Comparison of ENCODE assay signal across 10 cellular contexts in the genomic region with DNA sequence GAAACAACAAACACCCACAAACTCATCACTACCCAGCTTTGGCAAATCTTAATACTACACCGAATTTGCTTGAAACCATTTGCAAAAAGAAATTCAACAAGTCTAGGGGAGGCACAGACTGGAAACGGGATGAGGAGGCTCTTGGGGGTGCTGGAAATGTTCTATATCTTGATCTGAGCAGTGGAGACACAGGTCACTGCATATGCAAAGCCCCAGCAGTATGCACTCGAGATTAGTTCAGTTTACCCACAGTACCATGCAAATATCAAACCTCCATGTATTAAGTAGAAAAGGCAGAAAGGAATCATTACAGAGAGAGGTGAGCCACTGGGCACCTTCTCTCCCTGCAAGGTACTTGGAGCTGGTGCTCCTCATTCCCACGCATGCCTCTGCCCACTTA.
DNase-seq lines count a peak whose midpoint lies in the region; ATAC-seq and TF ChIP-seq lines count a peak whose summit lies in the region.
"Had no signal": no experiment of that assay in that cellular context is flagged by ENCODE, and none has a peak within 500 bp of the region (broad histone marks: within the 10 kb centered on the region; RNA-seq: fewer than 3 reads in every experiment).

No MANE protein-coding gene starts in this region.

- H3K4me1 ChIP-seq in CD8-positive, alpha-beta T cell (ENCODE audit: insufficient read depth, low read length) = peaks cover 72% of the 10 kb centered on the region
- H3K4me1 ChIP-seq in gastroesophageal sphincter = peaks cover 0 to 22% (median 0%) of the 10 kb centered on the region in 3 donors

- peak overlapping the region; percentile 56 for H3K4me3 Mint-ChIP-seq in CD8-positive, alpha-beta T cell
- H3K4me3 Mint-ChIP-seq in activated naive CD8-positive, alpha-beta T cell treated with anti-CD3 and anti-CD28 coated beads for 36 hours = peak overlapping the region; percentile 27
- H3K4me3 Mint-ChIP-seq in naive B cell = peak overlapping the region; percentile 5 to 77 (median 70)
- H3K4me3 Mint-ChIP-seq in HFFc6 = no peak overlapping the region

- H3K36me3 ChIP-seq in CD8-positive, alpha-beta T cell (ENCODE audit: insufficient read depth, low read length) = no peaks in the 10 kb centered on the region
- H3K36me3 ChIP-seq in gastroesophageal sphincter = no peaks in the 10 kb centered on the region
- H3K36me3 ChIP-seq: MG63, vagina had no signal

- peak overlapping the region; percentile 12 for H3K27ac ChIP-seq in CD8-positive, alpha-beta T cell (ENCODE audit: low read depth, low read length)
- H3K27ac ChIP-seq in HL-60 (replicated peaks) (peak overlapping the region; percentile 82), gastroesophageal sphincter (peak overlapping the region in 2 of 4 donors; percentile 14 to 49)
- H3K27ac ChIP-seq: vagina had no signal

- H3K27ac Mint-ChIP-seq in CD8-positive, alpha-beta T cell = peak overlapping the region; percentile 88
- peak overlapping the region; percentile 84 for H3K27ac Mint-ChIP-seq in activated naive CD8-positive, alpha-beta T cell treated with anti-CD3 and anti-CD28 coated beads for 36 hours
- H3K27ac Mint-ChIP-seq in naive B cell (peak overlapping the region in 5 of 6 donors; percentile 10 to 73 (median 26)), HFFc6 (no peak overlapping the region)

- no peaks in the 10 kb centered on the region for H3K27me3 ChIP-seq in CD8-positive, alpha-beta T cell (ENCODE audit: insufficient read depth, low read length)
- H3K27me3 ChIP-seq in HL-60 (ENCODE audit: insufficient read depth, poor library complexity, severe bottlenecking) (no peaks in the 10 kb centered on the region), gastroesophageal sphincter (peaks cover 5% of the 10 kb centered on the region)
- H3K27me3 ChIP-seq: MG63, vagina had no signal

- no peaks in the 10 kb centered on the region for H3K27me3 Mint-ChIP-seq in CD8-positive, alpha-beta T cell (ENCODE audit: low read depth)
- H3K27me3 Mint-ChIP-seq in activated naive CD8-positive, alpha-beta T cell treated with anti-CD3 and anti-CD28 coated beads for 36 hours = no peaks in the 10 kb centered on the region
- H3K27me3 Mint-ChIP-seq in naive B cell = no peaks in the 10 kb centered on the region
- peaks cover 11% of the 10 kb centered on the region for H3K27me3 Mint-ChIP-seq in HFFc6 (ENCODE audit: insufficient read depth)

- peaks cover 6% of the 10 kb centered on the region for H3K9me3 Mint-ChIP-seq in CD8-positive, alpha-beta T cell
- peaks cover 15% of the 10 kb centered on the region for H3K9me3 Mint-ChIP-seq in activated naive CD8-positive, alpha-beta T cell treated with anti-CD3 and anti-CD28 coated beads for 36 hours
- H3K9me3 Mint-ChIP-seq in naive B cell (peaks cover 0 to 16% (median 10%) of the 10 kb centered on the region in 7 donors), HFFc6 (no peaks in the 10 kb centered on the region)

- peak overlapping the region; percentile 32 for H3K4me3 ChIP-seq in CD8-positive, alpha-beta T cell (ENCODE audit: low read depth, low read length)
- no peak overlapping the region for H3K4me3 ChIP-seq in HL-60 (replicated peaks; ENCODE audit: insufficient read depth, low read length)
- H3K4me3 ChIP-seq in gastroesophageal sphincter = no peak overlapping the region
- H3K4me3 ChIP-seq: MG63, vagina had no signal

- in situ Hi-C loops in GM13976 (cut with MboI; ENCODE audit: low sequenced_read_pairs, unreplicated experiment) = no loop called here

- no peak for TF ChIP-seq EP300 in gastroesophageal sphincter (IDR thresholded peaks at IDR 0.05)

- no peak for TF ChIP-seq POLR2A in gastroesophageal sphincter (IDR thresholded peaks at IDR 0.05)

- intact Hi-C loops in CD8-positive, alpha-beta T cell (cut with DNase I, micrococcal nuclease) = loop anchor here (1.0 to 2.0 kb wide), 3 partner anchors 17 to 70 kb away; no protein-coding TSS in a partner anchor

- POLR2A ChIA-PET in CD8-positive, alpha-beta T cell (lab: Charles Lee) = interaction anchor here (1.0 to 2.7 kb wide), 4 partner anchors 9 to 75 kb away, joined by 3 to 21 read pairs (median 9); a partner anchor contains a TSS

- no peak for TF ChIP-seq CTCF in CD8-positive, alpha-beta T cell (IDR thresholded peaks at IDR 0.05)
- TF ChIP-seq CTCF in HL-60 (IDR thresholded peaks at IDR 0.05; ENCODE audit: insufficient read depth, low read length) (no peak), GM13976 (IDR thresholded peaks at IDR 0.05; ENCODE audit: borderline replicate concordance, control extremely low read depth, extremely low read depth, insufficient read depth, missing control alignments) (no peak), gastroesophageal sphincter (IDR thresholded peaks at IDR 0.05) (no peak), HFFc6 (IDR thresholded peaks at IDR 0.05) (no peak)

- H3K4me1 Mint-ChIP-seq in CD8-positive, alpha-beta T cell (ENCODE audit: low read depth) = peaks cover 82% of the 10 kb centered on the region
- H3K4me1 Mint-ChIP-seq in activated naive CD8-positive, alpha-beta T cell treated with anti-CD3 and anti-CD28 coated beads for 36 hours = peaks cover 61% of the 10 kb centered on the region
- peaks cover 72 to 87% (median 82%) of the 10 kb centered on the region in 3 donors for H3K4me1 Mint-ChIP-seq in naive B cell
- H3K4me1 Mint-ChIP-seq in HFFc6 (ENCODE audit: low read depth) = no peaks in the 10 kb centered on the region

- 64 to 67% methylated on average over 3 to 4 of the region's 4 CpGs for WGBS in gastroesophageal sphincter (ENCODE audit: low coverage in 1 of 2), 2 donors

- no peak for ATAC-seq in CD8-positive, alpha-beta T cell
- ATAC-seq in naive B cell (ENCODE audit: low read depth in 2 of 2) (peak; percentile 46 to 60), gastroesophageal sphincter (no peak)

- CTCF ChIA-PET in CD8-positive, alpha-beta T cell (lab: Charles Lee) = interaction anchor here (0.9 to 1.9 kb wide), 7 partner anchors 10 to 94 kb away, joined by 3 to 8 read pairs (median 4); no protein-coding TSS in a partner anchor

- peaks cover 4% of the 10 kb centered on the region for H3K9me3 ChIP-seq in CD8-positive, alpha-beta T cell (ENCODE audit: low read length)
- H3K9me3 ChIP-seq in gastroesophageal sphincter = peaks cover 0 to 9% (median 0%) of the 10 kb centered on the region in 3 donors
- H3K9me3 ChIP-seq: MG63, vagina had no signal

- peaks cover 44% of the 10 kb centered on the region for H3K36me3 Mint-ChIP-seq in CD8-positive, alpha-beta T cell
- H3K36me3 Mint-ChIP-seq in activated naive CD8-positive, alpha-beta T cell treated with anti-CD3 and anti-CD28 coated beads for 36 hours = peaks cover 69% of the 10 kb centered on the region
- H3K36me3 Mint-ChIP-seq in naive B cell (peaks cover 0 to 24% of the 10 kb centered on the region in 2 donors), HFFc6 (ENCODE audit: low read depth) (no peaks in the 10 kb centered on the region)

- no peak for DNase-seq in CD8-positive, alpha-beta T cell
- DNase-seq in HL-60 (ENCODE audit: low read depth in 1 of 2, low spot score in 1 of 2) (no peak), naive B cell (no peak), GM13976 (ENCODE audit: low spot score) (no peak), HFFc6 (no peak)
- DNase-seq in activated naive CD8-positive, alpha-beta T cell treated with anti-CD3 and anti-CD28 coated beads for 36 hours = no peak
- DNase-seq in stimulated activated CD8-positive, alpha-beta memory T cell treated with anti-CD3 and anti-CD28 coated beads, Interleukin-4, amount 100 ng/mL, for 48 hours = no peak
- DNase-seq: MG63 had no signal

Comparison
In these comparisons a context has a peak if more than half of its experiments do, and no peak if none do; other contexts are left out.
1. ATAC-seq: peak in naive B cell (2 of 2); none in CD8-positive, alpha-beta T cell (single experiment) and gastroesophageal sphincter (single experiment).